8 cellular contexts compared by ENCODE assay signal in genomic region chr5:140358738-140359310, GRCh38. TPM values are rescaled to one million over a fixed set of nuclear protein-coding genes. Genes with fewer than 3 reads are reported as not detected.
DNase-seq lines count a peak whose midpoint lies in the region; ATAC-seq and TF ChIP-seq lines count a peak whose summit lies in the region.

No MANE protein-coding gene starts in this region.

- TF ChIP-seq EP300 in tibial nerve (IDR thresholded peaks at IDR 0.05), result no peak

- DNase-seq in SIG-M5 treated with dmso at 0.1 percent for 504 hours (lab: John Stamatoyannopoulos, UW; ENCODE audit: unreplicated experiment) (peak; percentile 21), SIG-M5 (lab: John Stamatoyannopoulos, UW) (no peak), fibroblast of gingiva (ENCODE audit: low read depth) (peak; percentile 18), stromal cell of bone marrow (ENCODE audit: low read depth) (peak; percentile 20), hypothalamus (lab: John Stamatoyannopoulos, UW) (no peak), tibial nerve (ENCODE audit: low spot score in 2 of 2) (no peak)

- no peak overlapping the region for H2AFZ ChIP-seq in OCI-LY3 (ENCODE audit: low read depth, low read length)

- no peak for ATAC-seq in HG03521 (IDR thresholded peaks at IDR 0.05; ENCODE audit: unreplicated experiment)

- H3K9me3 ChIP-seq in OCI-LY3 (ENCODE audit: insufficient read depth, low read length) (no peaks in the 10 kb centered on the region), tibial nerve (no peaks in the 10 kb centered on the region)

- TF ChIP-seq CTCF in OCI-LY3 (IDR thresholded peaks at IDR 0.05; ENCODE audit: low read depth, low read length) (peak; percentile 14), tibial nerve (IDR thresholded peaks at IDR 0.05) (peak in 1 of 5 experiments; percentile 26)

- H3K4me3 ChIP-seq in OCI-LY3 (ENCODE audit: low read length) (no peak overlapping the region), tibial nerve (no peak overlapping the region)

- H3K9ac ChIP-seq in OCI-LY3 (ENCODE audit: low read length), result no peak overlapping the region

- H3K27me3 ChIP-seq in OCI-LY3 (ENCODE audit: low read depth, low read length), result no peaks in the 10 kb centered on the region
- no peaks in the 10 kb centered on the region for H3K27me3 ChIP-seq in tibial nerve

- 59 to 68% methylated on average over 4 of the region's 4 CpGs for WGBS in tibial nerve, 2 donors

- H3K36me3 ChIP-seq in OCI-LY3 (replicated peaks; ENCODE audit: low read depth, low read length) (no peaks in the 10 kb centered on the region), tibial nerve (no peaks in the 10 kb centered on the region)

- H3K4me1 ChIP-seq in OCI-LY3 (ENCODE audit: low read length) (peaks cover 9% of the 10 kb centered on the region), tibial nerve (peaks cover 0 to 19% (median 2%) of the 10 kb centered on the region in 4 donors)

- TF ChIP-seq POLR2A in tibial nerve (IDR thresholded peaks at IDR 0.05), result no peak

- no peaks in the 10 kb centered on the region for H4K20me1 ChIP-seq in OCI-LY3 (ENCODE audit: insufficient read depth, low read length)

- H3K27ac ChIP-seq in OCI-LY3 (ENCODE audit: low read length), result no peak overlapping the region
- H3K27ac ChIP-seq in tibial nerve, result no peak overlapping the region

- no peaks in the 10 kb centered on the region for H3K79me2 ChIP-seq in OCI-LY3 (ENCODE audit: low read length)

- no peak overlapping the region for H3K4me2 ChIP-seq in OCI-LY3 (ENCODE audit: low read length)

RNA-seq across cellular contexts. Expression of gene SLC4A9, which starts 1.2 kb away (rescaled TPM):
- not detected for total RNA-seq in tibial nerve

RNA-seq across cellular contexts. Expression of gene HBEGF, which starts 12.4 kb away (rescaled TPM):
- total RNA-seq in tibial nerve, result 10 to 100 TPM; 27.1 to 30.9 (median 27.8) TPM

RNA-seq across cellular contexts. Expression of gene ANKHD1, which starts 42.8 kb away (rescaled TPM):
- total RNA-seq in tibial nerve, result 100 to 1,000 TPM; 119 to 212 (median 162) TPM

RNA-seq across cellular contexts. Expression of gene PFDN1, which starts 55.9 kb away (rescaled TPM):
- 100 to 1,000 TPM in 3 of 4 donors, 10 to 100 TPM in 1; 98.2 to 146 (median 109) TPM for total RNA-seq in tibial nerve

Comparison
In these comparisons a context has a peak if more than half of its experiments do, and no peak if none do; other contexts are left out.
1. DNase-seq: peak in SIG-M5 treated with dmso at 0.1 percent for 504 hours (single experiment), fibroblast of gingiva (single experiment) and stromal cell of bone marrow (single experiment); none in SIG-M5 (single experiment), hypothalamus (0 of 51) and tibial nerve (0 of 2).